Comparison of ENCODE assay signal across 10 cellular contexts in genomic region chr5:76691470-76692273, GRCh38. TPM values are rescaled to one million over a fixed set of nuclear protein-coding genes. Genes with fewer than 3 reads are reported as not detected.
A peak's percentile ranks its signal among the peaks of the same experiment; 100 is the strongest.
DNase-seq lines count a peak whose midpoint lies in the region; ATAC-seq and TF ChIP-seq lines count a peak whose summit lies in the region.
"Had no signal": no experiment of that assay in that cellular context is flagged by ENCODE, and none has a peak within 500 bp of the region (broad histone marks: within the 10 kb centered on the region; RNA-seq: fewer than 3 reads in every experiment).

No MANE protein-coding gene starts in this region.

- H3K36me3 Mint-ChIP-seq in T-helper 2 cell treated with Interferon-gamma antibody and Interleukin-4, amounts not matched to agents 5 μg/mL and 100 μg/mL, for 36 hours (ENCODE audit: low read depth) = peaks cover 45% of the 10 kb centered on the region

- no peaks in the 10 kb centered on the region for H4K20me1 ChIP-seq in GM23248 (ENCODE audit: insufficient read depth)
- H4K20me1 ChIP-seq in smooth muscle cell (ENCODE audit: low read depth) = no peaks in the 10 kb centered on the region

- peaks cover 43% of the 10 kb centered on the region for H3K4me1 ChIP-seq in GM23248 (ENCODE audit: insufficient read depth)
- H3K4me1 ChIP-seq in foreskin keratinocyte = peaks cover 36% of the 10 kb centered on the region
- peaks cover 24% of the 10 kb centered on the region for H3K4me1 ChIP-seq in smooth muscle cell (ENCODE audit: low read depth)
- H3K4me1 ChIP-seq in ovary (ENCODE audit: insufficient read depth) = no peaks in the 10 kb centered on the region

- ATAC-seq in foreskin keratinocyte = no peak

- H3K79me2 ChIP-seq in GM23248 (ENCODE audit: insufficient read depth) = no peaks in the 10 kb centered on the region
- no peaks in the 10 kb centered on the region for H3K79me2 ChIP-seq in smooth muscle cell (ENCODE audit: low read depth)

- H3K27ac Mint-ChIP-seq in T-helper 2 cell treated with Interferon-gamma antibody and Interleukin-4, amounts not matched to agents 5 μg/mL and 100 μg/mL, for 36 hours = peak overlapping the region; percentile 49

- TF ChIP-seq POLR2A in ovary (IDR thresholded peaks at IDR 0.05) = no peak

- TF ChIP-seq EP300 in ovary (IDR thresholded peaks at IDR 0.05) = no peak

- H3K9me3 ChIP-seq in GM23248 (ENCODE audit: low read depth) = no peaks in the 10 kb centered on the region
- no peaks in the 10 kb centered on the region for H3K9me3 ChIP-seq in smooth muscle cell (replicated peaks; ENCODE audit: low read depth)
- H3K9me3 ChIP-seq in ovary = no peaks in the 10 kb centered on the region

- DNase-seq in GM23248 (peak; percentile 51), foreskin keratinocyte (no peak), smooth muscle cell (lab: John Stamatoyannopoulos, UW; ENCODE audit: unreplicated experiment) (no peak), iPS-NIHi11 (ENCODE audit: low spot score) (no peak), ovary (no peak)
- no peak for DNase-seq in T-helper 2 cell treated with Interferon-gamma antibody and Interleukin-4, amounts not matched to agents 5 μg/mL and 100 μg/mL, for 36 hours (ENCODE audit: low spot score)
- DNase-seq in activated CD4-positive, alpha-beta T cell treated with anti-CD3 and anti-CD28 coated beads, Interleukin-2, amount 50 U/mL, for 4 hours = no peak
- DNase-seq: stimulated activated naive CD4-positive, alpha-beta T cell treated with Interleukin-2 at 50 U/mL for 16 hours had no signal

- H2AFZ ChIP-seq in GM23248 (no peak overlapping the region), smooth muscle cell (ENCODE audit: low read depth) (no peak overlapping the region)

- H3K9ac ChIP-seq in GM23248 (no peak overlapping the region), smooth muscle cell (ENCODE audit: low read depth) (peak overlapping the region; percentile 48)

- WGBS in GM23248 (ENCODE audit: low coverage in 1 of 2, low lambda C conversion rate in 2 of 2, missing lambda C conversion rate in 2 of 2), 2 experiments = 45 to 46% methylated on average over 5 of the region's 5 CpGs
- 36% methylated on average over 5 of the region's 5 CpGs for WGBS in smooth muscle cell (ENCODE audit: low lambda C conversion rate)
- 54 to 57% (median 55%) methylated on average over 5 of the region's 5 CpGs for WGBS in ovary, 3 donors

- no peaks in the 10 kb centered on the region for H3K9me3 Mint-ChIP-seq in T-helper 2 cell treated with Interferon-gamma antibody and Interleukin-4, amounts not matched to agents 5 μg/mL and 100 μg/mL, for 36 hours

- H3K27me3 ChIP-seq in GM23248 (replicated peaks; ENCODE audit: insufficient read depth) = no peaks in the 10 kb centered on the region; the same call in 1 of the 2 replicates
- no peaks in the 10 kb centered on the region for H3K27me3 ChIP-seq in foreskin keratinocyte
- no peaks in the 10 kb centered on the region for H3K27me3 ChIP-seq in smooth muscle cell (ENCODE audit: low read depth)
- H3K27me3 ChIP-seq in ovary = no peaks in the 10 kb centered on the region
- H3K27me3 ChIP-seq: cardiac muscle cell had no signal

- TF ChIP-seq CTCF in foreskin keratinocyte (conservative IDR thresholded peaks at IDR 0.05) (no peak), smooth muscle cell (IDR thresholded peaks at IDR 0.05; ENCODE audit: borderline replicate concordance, insufficient read depth, poor library complexity, severe bottlenecking) (no peak), ovary (IDR thresholded peaks at IDR 0.05) (no peak)

- H3K4me1 Mint-ChIP-seq in T-helper 2 cell treated with Interferon-gamma antibody and Interleukin-4, amounts not matched to agents 5 μg/mL and 100 μg/mL, for 36 hours (ENCODE audit: low read depth) = peaks cover 19% of the 10 kb centered on the region

- H3F3A ChIP-seq in GM23248 (ENCODE audit: insufficient read depth) = peaks cover 50% of the 10 kb centered on the region
- peaks cover 19% of the 10 kb centered on the region for H3F3A ChIP-seq in smooth muscle cell (ENCODE audit: low read depth)

- no peaks in the 10 kb centered on the region for H3K9me2 ChIP-seq in GM23248 (ENCODE audit: insufficient read depth)

- peak overlapping the region; percentile 31 for H3K4me2 ChIP-seq in GM23248 (ENCODE audit: unreplicated experiment)
- H3K4me2 ChIP-seq in smooth muscle cell = peak overlapping the region; percentile 29

- 0 out of 2 replicates have a peak overlapping the region, but pooled peaks have one; percentile 1 for H3K4me3 ChIP-seq in GM23248
- no peak overlapping the region for H3K4me3 ChIP-seq in smooth muscle cell
- no peak overlapping the region for H3K4me3 ChIP-seq in ovary
- H3K4me3 ChIP-seq: cardiac muscle cell, SK-N-MC had no signal

- H3K27ac ChIP-seq in GM23248 = no peak overlapping the region
- H3K27ac ChIP-seq in foreskin keratinocyte = peak overlapping the region; percentile 11
- H3K27ac ChIP-seq in smooth muscle cell (ENCODE audit: low read depth) = peak overlapping the region; percentile 83
- no peak overlapping the region for H3K27ac ChIP-seq in ovary
- H3K27ac ChIP-seq: cardiac muscle cell, SK-N-MC had no signal

- in situ Hi-C loops in GM23248 (cut with MboI) = no loop called here

- H3K36me3 ChIP-seq in GM23248 (ENCODE audit: low read depth) (no peaks in the 10 kb centered on the region), smooth muscle cell (ENCODE audit: low read depth) (no peaks in the 10 kb centered on the region), ovary (no peaks in the 10 kb centered on the region)
- H3K36me3 ChIP-seq: cardiac muscle cell had no signal

- H3K4me3 Mint-ChIP-seq in T-helper 2 cell treated with Interferon-gamma antibody and Interleukin-4, amounts not matched to agents 5 μg/mL and 100 μg/mL, for 36 hours = peak overlapping the region; percentile 32

- no peaks in the 10 kb centered on the region for H3K27me3 Mint-ChIP-seq in T-helper 2 cell treated with Interferon-gamma antibody and Interleukin-4, amounts not matched to agents 5 μg/mL and 100 μg/mL, for 36 hours (ENCODE audit: low read depth)

- intact Hi-C loops in ovary (cut with DNase I) = no loop called here

RNA-seq across cellular contexts. Expression of gene F2R, which starts 24.3 kb away (rescaled TPM):
- total RNA-seq in GM23248 (2014; rRNA removed; shearing (Covaris generic)) = 3.7 and 5.3 TPM in 2 replicates
- 4.4 and 4.6 TPM in 2 replicates for polyA plus RNA-seq in GM23248 (2016; fragmentation: Nextera tagmentation; extraction: Ambion mirVana)
- 38.0 and 42.6 TPM in 2 replicates for total RNA-seq in foreskin keratinocyte
- 12.5 and 17.3 TPM in 2 replicates for polyA plus RNA-seq in foreskin keratinocyte
- total RNA-seq in smooth muscle cell = 135 and 140 TPM in 2 replicates
- polyA plus RNA-seq in smooth muscle cell = 83.3 and 103 TPM in 2 replicates
- 1 to 10 TPM; 1.7 to 7.0 (median 4.3) TPM for total RNA-seq in ovary
- 10 to 100 TPM in 1 of 2 donors, 1 to 10 TPM in 1; 6.6 to 28.5 TPM for polyA plus RNA-seq in ovary

Comparison
In these comparisons a context has a peak if more than half of its experiments do, and no peak if none do; other contexts are left out.
1. H3K27ac ChIP-seq: peak in foreskin keratinocyte (single experiment) and smooth muscle cell (single experiment); none in GM23248 (single experiment) and ovary (0 of 2).